In genomic region chr7:15471387-15471786, GRCh38 we compare ENCODE assay signal across 20 cellular contexts.
DNase-seq lines count a peak whose midpoint lies in the region; ATAC-seq and TF ChIP-seq lines count a peak whose summit lies in the region.
"Had no signal": no experiment of that assay in that cellular context is flagged by ENCODE, and none has a peak within 500 bp of the region (broad histone marks: within the 10 kb centered on the region; RNA-seq: fewer than 3 reads in every experiment).

No MANE protein-coding gene starts in this region.

- H3K27ac Mint-ChIP-seq in GM23338 (0 out of 2 replicates have a peak overlapping the region, but pooled peaks have one; percentile 37), nephron progenitor cell (no peak overlapping the region)
- H3K27ac Mint-ChIP-seq in activated naive CD4-positive, alpha-beta T cell treated with anti-CD3 and anti-CD28 coated beads, Interleukin-2, amount 50 U/mL, for 72 hours = no peak overlapping the region
- H3K27ac Mint-ChIP-seq: CD4-positive, CD25-positive, alpha-beta regulatory T cell; CD8-positive, alpha-beta T cell had no signal

- H3K27me3 ChIP-seq in GM23338 (ENCODE audit: insufficient read depth) = no peaks in the 10 kb centered on the region
- H3K27me3 ChIP-seq: BLaER1 had no signal

- DNase-seq in GM23338 (ENCODE audit: low spot score) (no peak), HT1080 (ENCODE audit: low read depth) (peak; percentile 26), SK-MEL-5 (ENCODE audit: low read depth, low spot score) (peak; percentile 76), foreskin melanocyte (peak; percentile 24), kidney glomerular epithelial cell (lab: John Stamatoyannopoulos, UW) (no peak), nephron progenitor cell (no peak), GOT3 (lab: John Stamatoyannopoulos, UW) (no peak)
- DNase-seq in activated naive CD4-positive, alpha-beta T cell treated with anti-CD3 and anti-CD28 coated beads, Interleukin-2, amount 50 U/mL, for 72 hours (ENCODE audit: low spot score in 2 of 2) = no peak
- DNase-seq: CD4-positive, CD25-positive, alpha-beta regulatory T cell; CD8-positive, alpha-beta T cell; DMS 273 treated with DMSO at 0.1 percent for 48 hours; DMS79; EL; GDM1; GM23248; H7; HCEC 1CT had no signal

- no peaks in the 10 kb centered on the region for H4K20me1 ChIP-seq in GM23338 (replicated peaks; ENCODE audit: insufficient read depth)
- H4K20me1 ChIP-seq: BLaER1 had no signal

- no peak for ATAC-seq in GM23338
- ATAC-seq in activated naive CD4-positive, alpha-beta T cell treated with anti-CD3 and anti-CD28 coated beads, Interleukin-2, amount 50 U/mL, for 72 hours = no peak
- ATAC-seq: CD8-positive, alpha-beta T cell; GM12878 had no signal

- H3K4me1 ChIP-seq in GM23338 (ENCODE audit: insufficient read depth) = no peaks in the 10 kb centered on the region
- H3K4me1 ChIP-seq: BLaER1 had no signal

- no peak for TF ChIP-seq CTCF in GM23338 (conservative IDR thresholded peaks at IDR 0.05; ENCODE audit: low read depth in 2 of 2)
- TF ChIP-seq CTCF in nephron progenitor cell (IDR thresholded peaks at IDR 0.05) = no peak

- H3K4me3 Mint-ChIP-seq in GM23338 (no peak overlapping the region), nephron progenitor cell (no peak overlapping the region)
- H3K4me3 Mint-ChIP-seq: CD4-positive, CD25-positive, alpha-beta regulatory T cell; CD8-positive, alpha-beta T cell had no signal

- no peaks in the 10 kb centered on the region for H3K9me2 ChIP-seq in GM23338 (ENCODE audit: insufficient read depth)

- H3K4me3 ChIP-seq in GM23338 = no peak overlapping the region
- H3K4me3 ChIP-seq: BLaER1, GM12878, GM23248 had no signal

- in situ Hi-C loops in SK-MEL-5 (cut with HindIII; ENCODE audit: low pct_unique_long_range_greater_than_20kb, low sequenced_read_pairs) = no loop called here

- no peak overlapping the region for H2AFZ ChIP-seq in GM23338
- H2AFZ ChIP-seq: GM23248 had no signal

- no peaks in the 10 kb centered on the region for H3K4me1 Mint-ChIP-seq in GM23338
- peaks cover 5% of the 10 kb centered on the region for H3K4me1 Mint-ChIP-seq in nephron progenitor cell
- H3K4me1 Mint-ChIP-seq: CD4-positive, CD25-positive, alpha-beta regulatory T cell had no signal

- no peaks in the 10 kb centered on the region for H3K36me3 ChIP-seq in GM23338 (ENCODE audit: insufficient read depth)
- H3K36me3 ChIP-seq: BLaER1 had no signal

- H3F3A ChIP-seq in GM23338 (replicated peaks; ENCODE audit: low read depth) = no peaks in the 10 kb centered on the region

- H3K9me3 Mint-ChIP-seq in GM23338 (no peaks in the 10 kb centered on the region), nephron progenitor cell (peaks cover 19% of the 10 kb centered on the region)
- H3K9me3 Mint-ChIP-seq in activated naive CD4-positive, alpha-beta T cell treated with anti-CD3 and anti-CD28 coated beads, Interleukin-2, amount 50 U/mL, for 72 hours = peaks cover 10 to 16% of the 10 kb centered on the region in 2 donors

- H3K4me2 ChIP-seq in GM23338 = no peak overlapping the region
- H3K4me2 ChIP-seq: BLaER1 had no signal

- H3K27me3 Mint-ChIP-seq in GM23338 (ENCODE audit: insufficient read depth, low read depth, poor library complexity) = no peaks in the 10 kb centered on the region
- H3K27me3 Mint-ChIP-seq in nephron progenitor cell (ENCODE audit: low read depth, poor library complexity) = peaks cover 3% of the 10 kb centered on the region
- H3K27me3 Mint-ChIP-seq: CD4-positive, CD25-positive, alpha-beta regulatory T cell had no signal

- H3K36me3 Mint-ChIP-seq in GM23338 (ENCODE audit: low read depth) (no peaks in the 10 kb centered on the region), nephron progenitor cell (ENCODE audit: low read depth) (no peaks in the 10 kb centered on the region)
- no peaks in the 10 kb centered on the region for H3K36me3 Mint-ChIP-seq in activated naive CD4-positive, alpha-beta T cell treated with anti-CD3 and anti-CD28 coated beads, Interleukin-2, amount 50 U/mL, for 72 hours
- H3K36me3 Mint-ChIP-seq: CD4-positive, CD25-positive, alpha-beta regulatory T cell; CD8-positive, alpha-beta T cell had no signal

- H3K27ac ChIP-seq in GM23338 (ENCODE audit: low read depth) = no peak overlapping the region
- H3K27ac ChIP-seq: BLaER1, C4-2B, GM23248 had no signal

- no peaks in the 10 kb centered on the region for H3K79me2 ChIP-seq in GM23338 (replicated peaks; ENCODE audit: insufficient read depth)

TF ChIP-seq in GM23338, 12 proteins besides CTCF, POLR2A, EP300 and RAD21:
- TF ChIP-seq ZNF331 (CRISPR knock-in tag; IDR thresholded peaks at IDR 0.05; ENCODE audit: low read depth) (no peak), REST (IDR thresholded peaks at IDR 0.05; ENCODE audit: unreplicated experiment) (no peak), CREB1 (CRISPR knock-in tag; IDR thresholded peaks at IDR 0.05; ENCODE audit: low read depth) (no peak), ETS1 (IDR thresholded peaks at IDR 0.05) (no peak), EZH2 (IDR thresholded peaks at IDR 0.05; ENCODE audit: low read depth, unreplicated experiment) (no peak), STAT1 (IDR thresholded peaks at IDR 0.05; ENCODE audit: unreplicated experiment) (no peak), ZNF114 (CRISPR knock-in tag; IDR thresholded peaks at IDR 0.05) (no peak), JUNB (IDR thresholded peaks at IDR 0.05; ENCODE audit: unreplicated experiment) (no peak), NANOG (IDR thresholded peaks at IDR 0.05; ENCODE audit: borderline replicate concordance) (no peak), POLR2AphosphoS5 (IDR thresholded peaks at IDR 0.05; ENCODE audit: low read depth) (no peak)

Comparison
In these comparisons a context has a peak if more than half of its experiments do, and no peak if none do; other contexts are left out.
1. DNase-seq: peak in HT1080 (single experiment), SK-MEL-5 (single experiment) and foreskin melanocyte (single experiment); none in GM23338 (single experiment), kidney glomerular epithelial cell (single experiment), nephron progenitor cell (single experiment), GOT3 (single experiment) and activated naive CD4-positive, alpha-beta T cell treated with anti-CD3 and anti-CD28 coated beads, Interleukin-2, amount 50 U/mL, for 72 hours (0 of 2).